8 cellular contexts compared by ENCODE assay signal in the genomic region with DNA sequence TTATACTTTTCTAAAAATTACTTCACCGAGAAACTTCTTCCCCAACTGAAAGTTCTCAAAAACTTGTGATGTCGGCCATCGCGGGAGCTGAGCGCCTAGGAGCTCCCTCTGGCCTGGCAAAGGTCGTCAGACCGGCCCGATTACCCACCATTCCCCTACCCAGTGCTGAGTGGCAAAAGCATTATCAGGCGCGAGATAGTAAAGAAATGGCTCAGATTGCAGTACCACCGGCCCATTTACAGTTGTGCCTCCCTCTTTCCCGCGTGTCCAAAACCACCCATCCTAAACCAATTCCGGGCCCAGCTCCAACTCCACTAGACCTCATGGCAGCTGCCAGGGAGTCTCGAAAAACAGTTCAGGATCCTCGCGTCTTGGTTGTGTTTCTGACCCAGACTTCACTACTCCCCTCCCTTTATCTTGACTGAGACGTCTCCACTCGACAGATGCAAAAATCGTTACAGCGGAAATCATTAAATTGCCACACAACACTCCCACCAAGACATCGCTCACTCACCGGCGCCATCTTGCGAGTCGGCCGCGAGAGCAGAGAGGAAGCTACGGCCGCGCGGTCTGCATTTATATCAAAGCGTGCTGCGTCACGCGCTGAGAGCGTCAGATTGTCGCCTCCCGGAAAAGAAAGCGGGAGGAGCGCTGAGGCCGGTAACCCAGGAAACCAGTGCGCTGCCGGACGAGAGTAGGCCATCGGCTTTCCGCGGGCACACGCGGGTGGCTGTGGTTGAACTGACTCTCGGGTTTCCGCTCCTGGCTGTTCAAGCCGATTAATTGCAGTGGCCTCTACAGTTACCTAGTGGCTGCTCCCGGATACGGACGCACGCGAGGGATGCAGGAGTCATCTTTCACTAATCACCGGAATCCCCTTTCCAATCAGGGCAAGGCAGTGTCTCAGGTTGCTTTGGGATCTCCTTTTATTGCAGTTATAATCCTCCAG. TPM values are rescaled to one million over a fixed set of nuclear protein-coding genes. Genes with fewer than 3 reads are reported as not detected.
A peak's percentile ranks its signal among the peaks of the same experiment; 100 is the strongest.
DNase-seq lines count a peak whose midpoint lies in the region; ATAC-seq, FAIRE-seq and TF ChIP-seq lines count a peak whose summit lies in the region.

A gene (minus strand): TSS at position 551 of the 949 bp plus-strand sequence. CDS start 28 bp downstream, at position 523.

- peaks cover 5% of the 10 kb centered on the region for H3K4me1 ChIP-seq in iPS-18a (ENCODE audit: control insufficient read depth, low read depth, low read length)
- H3K4me1 ChIP-seq in small intestine (ENCODE audit: control insufficient read depth in 2 of 2, insufficient read depth in 1 of 2, low read depth in 1 of 2, low read length in 1 of 2): peaks cover 2 to 5% of the 10 kb centered on the region in 2 donors

- H3K4me3 ChIP-seq in SU-DHL-6 (ENCODE audit: insufficient read depth, low read length, poor library complexity, severe bottlenecking): peak within 1 kb of the TSS; percentile 96
- peak within 1 kb of the TSS; percentile 98 for H3K4me3 ChIP-seq in iPS-18a (ENCODE audit: low read length)
- H3K4me3 ChIP-seq in small intestine (ENCODE audit: low read depth in 1 of 2, low read length in 2 of 2): peak within 1 kb of the TSS; percentile 73 to 87

- H3K27me3 Mint-ChIP-seq in brain: peaks cover 14% of the 10 kb centered on the region

- H3K27me3 ChIP-seq in SU-DHL-6 (ENCODE audit: low read length) (no peaks in the 10 kb centered on the region), iPS-18a (ENCODE audit: control insufficient read depth, insufficient read depth, low read length) (no peaks in the 10 kb centered on the region), small intestine (ENCODE audit: control insufficient read depth in 2 of 2, insufficient read depth in 2 of 2, low read length in 2 of 2) (no peaks in the 10 kb centered on the region)

- H3K27ac ChIP-seq in SU-DHL-6 (ENCODE audit: low read depth, low read length): peak within 1 kb of the TSS; percentile 82
- peak within 1 kb of the TSS; percentile 99 for H3K27ac ChIP-seq in iPS-18a (ENCODE audit: low read length)
- H3K27ac ChIP-seq in small intestine (ENCODE audit: low read depth in 1 of 2, low read length in 1 of 2): peak within 1 kb of the TSS; percentile 46 to 98

- no peak for FAIRE-seq in small intestine (lab: Jason Lieb, UNC)

- peaks cover 46% of the 10 kb centered on the region for H3K4me1 Mint-ChIP-seq in brain

- WGBS in small intestine, 3 donors: 0 to 1% (median 0%) methylated on average over 59 of the region's 59 CpGs

- peak; percentile 95 for ATAC-seq in GM18517 (IDR thresholded peaks at IDR 0.05; ENCODE audit: unreplicated experiment)
- ATAC-seq in HG03025 (IDR thresholded peaks at IDR 0.05; ENCODE audit: low FRiP score, unreplicated experiment): peak; percentile 98

- H3K9ac ChIP-seq in SU-DHL-6 (ENCODE audit: low read length) (peak within 1 kb of the TSS; percentile 94), iPS-18a (ENCODE audit: low read length) (peak within 1 kb of the TSS; percentile 99)

- TF ChIP-seq CTCF in SU-DHL-6 (IDR thresholded peaks at IDR 0.05; ENCODE audit: insufficient read depth, low read length, poor library complexity, severe bottlenecking) (no peak), brain (conservative IDR thresholded peaks at IDR 0.05) (peak; percentile 25 to 34)

- H3K9me3 ChIP-seq in SU-DHL-6 (ENCODE audit: insufficient read depth, low read length) (no peaks in the 10 kb centered on the region), iPS-18a (ENCODE audit: control insufficient read depth, low read depth, low read length) (no peaks in the 10 kb centered on the region), small intestine (ENCODE audit: control insufficient read depth, low read depth) (no peaks in the 10 kb centered on the region)

- H3K36me3 ChIP-seq in SU-DHL-6 (ENCODE audit: low read length) (peaks cover 36% of the 10 kb centered on the region), iPS-18a (ENCODE audit: control insufficient read depth, low read depth, low read length) (peaks cover 27% of the 10 kb centered on the region), small intestine (ENCODE audit: control insufficient read depth in 2 of 2, insufficient read depth in 2 of 2, low read length in 2 of 2) (peaks cover 6 to 10% of the 10 kb centered on the region in 2 donors)

- peak within 1 kb of the TSS; percentile 92 to 99 (median 97) for H3K4me3 Mint-ChIP-seq in brain

- peaks cover 21% of the 10 kb centered on the region for H3K79me2 ChIP-seq in SU-DHL-6 (ENCODE audit: insufficient read depth, low read length)

- H4K20me1 ChIP-seq in SU-DHL-6 (ENCODE audit: low read depth, low read length): peaks cover 26% of the 10 kb centered on the region

- peak; percentile 97 for DNase-seq in small intestine
- no peak for DNase-seq in NCI-H69 (lab: John Stamatoyannopoulos, UW)
- no peak for DNase-seq in T1000 (lab: John Stamatoyannopoulos, UW)

- peak within 1 kb of the TSS; percentile 98 for H3K4me2 ChIP-seq in SU-DHL-6 (ENCODE audit: low read depth, low read length, poor library complexity, severe bottlenecking)

- H3K27ac Mint-ChIP-seq in brain: peak within 1 kb of the TSS; percentile 97 to 99 (median 99)

- peaks cover 30% of the 10 kb centered on the region for H3K36me3 Mint-ChIP-seq in brain

- H3K9me3 Mint-ChIP-seq in brain: peaks cover 6 to 12% (median 9%) of the 10 kb centered on the region in 5 experiments

- peaks cover 50% of the 10 kb centered on the region for H3F3A ChIP-seq in SU-DHL-6 (ENCODE audit: insufficient read depth)

- no peaks in the 10 kb centered on the region for H3K9me2 ChIP-seq in SU-DHL-6 (replicated peaks; ENCODE audit: insufficient read depth, low read length)

- peak within 1 kb of the TSS; percentile 95 for H2AFZ ChIP-seq in SU-DHL-6 (ENCODE audit: low read depth, low read length, severe bottlenecking)

RNA-seq across cellular contexts. Expression of the gene that starts here (rescaled TPM):
- polyA plus RNA-seq in brain (ENCODE audit: insufficient read depth, low read depth, low replicate concordance) (14.1 TPM), small intestine (100 to 1,000 TPM in 1 of 3 donors, 10 to 100 TPM in 2; 53.9 to 183 (median 72.7) TPM)
